In genomic region chr6:28866342-28867077, GRCh38 we compare ENCODE assay signal across 8 cellular contexts. TPM values are rescaled to one million over a fixed set of nuclear protein-coding genes. Genes with fewer than 3 reads are reported as not detected.
A peak's percentile ranks its signal among the peaks of the same experiment; 100 is the strongest.
DNase-seq lines count a peak whose midpoint lies in the region; ATAC-seq and TF ChIP-seq lines count a peak whose summit lies in the region.

No MANE protein-coding gene starts in this region.

- H3K4me2 ChIP-seq in trophoblast cell (ENCODE audit: low read length) = peak overlapping the region; percentile 73

- no peak overlapping the region for H2BK12ac ChIP-seq in trophoblast cell (ENCODE audit: low read length)

- peaks cover 2% of the 10 kb centered on the region for H3K79me2 ChIP-seq in trophoblast cell (ENCODE audit: control insufficient read depth, insufficient read depth, low read length, poor library complexity)

- no peak overlapping the region for H2AK5ac ChIP-seq in trophoblast cell (ENCODE audit: low read length)

- H3K27me3 Mint-ChIP-seq in type B pancreatic cell = peaks cover 12% of the 10 kb centered on the region

- H4K12ac ChIP-seq in trophoblast cell (ENCODE audit: low read depth, low read length) = peak overlapping the region; percentile 70

- peak overlapping the region; percentile 47 for H2BK120ac ChIP-seq in trophoblast cell (ENCODE audit: insufficient read depth, low read length, poor library complexity)

- peaks cover 9% of the 10 kb centered on the region for H3K36me3 Mint-ChIP-seq in type B pancreatic cell

- peak overlapping the region; percentile 45 for H3K4me3 ChIP-seq in Jurkat, Clone E6-1 (ENCODE audit: low read length)
- H3K4me3 ChIP-seq in SK-N-MC = peak overlapping the region; percentile 88
- peak overlapping the region; percentile 68 for H3K4me3 ChIP-seq in cardiac muscle cell
- peak overlapping the region; percentile 81 for H3K4me3 ChIP-seq in trophoblast cell (ENCODE audit: low read depth, low read length)

- H3K79me1 ChIP-seq in trophoblast cell (ENCODE audit: low read length) = peaks cover 3% of the 10 kb centered on the region

- no CpG with 5 or more reads among the region's 58 CpGs for WGBS in trophoblast cell (ENCODE audit: extremely low coverage, insufficient coverage, insufficient read length)

- H3K18ac ChIP-seq in trophoblast cell (ENCODE audit: low read length) = peak overlapping the region; percentile 76

- H2BK5ac ChIP-seq in trophoblast cell (ENCODE audit: low read depth, low read length, poor library complexity) = peak overlapping the region; percentile 47

- no peaks in the 10 kb centered on the region for H3K36me3 ChIP-seq in SK-N-MC (ENCODE audit: insufficient read depth, low read length)
- no peaks in the 10 kb centered on the region for H3K36me3 ChIP-seq in cardiac muscle cell
- H3K36me3 ChIP-seq in trophoblast cell (ENCODE audit: control insufficient read depth in 1 of 2, insufficient read depth in 2 of 2, low read length in 2 of 2) = no peaks in the 10 kb centered on the region

- H3K9me3 ChIP-seq in SK-N-MC (ENCODE audit: low read depth, low read length) = peaks cover 6% of the 10 kb centered on the region; the same call in 1 of the 2 replicates
- H3K9me3 ChIP-seq in cardiac muscle cell (ENCODE audit: low read depth) = no peaks in the 10 kb centered on the region
- no peaks in the 10 kb centered on the region for H3K9me3 ChIP-seq in trophoblast cell (ENCODE audit: insufficient read depth, low read depth, low read length)

- H3K4me1 Mint-ChIP-seq in type B pancreatic cell (ENCODE audit: unreplicated experiment) = peaks cover 26% of the 10 kb centered on the region

- no peak overlapping the region for H3K23ac ChIP-seq in trophoblast cell (ENCODE audit: low read length)

- H3K14ac ChIP-seq in trophoblast cell (ENCODE audit: low read length) = peak overlapping the region; percentile 90

- peak overlapping the region; percentile 95 for H2AFZ ChIP-seq in trophoblast cell (ENCODE audit: insufficient read depth, low read length, poor library complexity)

- H3K4me3 Mint-ChIP-seq in type B pancreatic cell = peak overlapping the region; percentile 96

- TF ChIP-seq CTCF in 22Rv1 (IDR thresholded peaks at IDR 0.05) (no peak), cardiac muscle cell (IDR thresholded peaks at IDR 0.05; ENCODE audit: low read depth, low read length) (no peak), type B pancreatic cell (conservative IDR thresholded peaks at IDR 0.05) (no peak)

- H3K4ac ChIP-seq in trophoblast cell (ENCODE audit: low read depth, low read length) = peak overlapping the region; percentile 19

- peak; percentile 47 for ATAC-seq in GM18907 (IDR thresholded peaks at IDR 0.05; ENCODE audit: unreplicated experiment)

- peak overlapping the region; percentile 99 for H3K27ac Mint-ChIP-seq in type B pancreatic cell

- peak overlapping the region; percentile 75 for H3K9ac ChIP-seq in SK-N-MC (ENCODE audit: insufficient read length)
- peak overlapping the region; percentile 45 for H3K9ac ChIP-seq in trophoblast cell (ENCODE audit: low read length)

- peaks cover 3% of the 10 kb centered on the region for H3K4me1 ChIP-seq in cardiac muscle cell (ENCODE audit: low read depth)
- peaks cover 3 to 7% of the 10 kb centered on the region in 2 experiments for H3K4me1 ChIP-seq in trophoblast cell (ENCODE audit: control insufficient read depth in 1 of 2, insufficient read depth in 2 of 2, low read length in 2 of 2)

- H4K91ac ChIP-seq in trophoblast cell (ENCODE audit: low read depth, low read length) = peak overlapping the region; percentile 81

- peak; percentile 45 for DNase-seq in Jurkat, Clone E6-1 (ENCODE audit: low read depth, low spot score)
- DNase-seq in SK-N-MC (ENCODE audit: low read depth, low spot score) (no peak), cardiac muscle cell (ENCODE audit: low read depth in 1 of 2, low spot score in 1 of 2) (peak; percentile 64 to 76), trophoblast cell (peak; percentile 83 to 89), type B pancreatic cell (ENCODE audit: extremely low spot score, unreplicated experiment) (peak; percentile 83)
- DNase-seq in activated naive CD4-positive, alpha-beta T cell treated with anti-CD3 and anti-CD28 coated beads, Interleukin-2, amount 50 U/mL, for 16 hours = peak; percentile 79

- H3K27me3 ChIP-seq in cardiac muscle cell = no peaks in the 10 kb centered on the region
- no peaks in the 10 kb centered on the region for H3K27me3 ChIP-seq in trophoblast cell (ENCODE audit: insufficient read depth, low read length)

- H3K27ac ChIP-seq in 22Rv1 (peak overlapping the region; percentile 93), SK-N-MC (peak overlapping the region; percentile 93), cardiac muscle cell (peak overlapping the region; percentile 83), trophoblast cell (ENCODE audit: low read depth, low read length) (peak overlapping the region; percentile 54)

- peaks cover 7% of the 10 kb centered on the region for H3K9me3 Mint-ChIP-seq in type B pancreatic cell

- peak overlapping the region; percentile 86 for H4K8ac ChIP-seq in trophoblast cell (ENCODE audit: low read depth, low read length)

RNA-seq across cellular contexts. Expression of gene TRIM27, which starts 57.3 kb away (rescaled TPM):
- 56.8 TPM for polyA plus RNA-seq in Jurkat, Clone E6-1 (2012; ENCODE audit: insufficient read depth, insufficient read length)
- total RNA-seq in cardiac muscle cell (90.0 and 105 TPM in 2 replicates), type B pancreatic cell (ENCODE audit: low replicate concordance) (49.2 and 78.0 TPM in 2 replicates)
- 79.2 and 86.5 TPM in 2 replicates for polyA plus RNA-seq in cardiac muscle cell
- 53.3 and 54.2 TPM in 2 replicates for polyA plus RNA-seq in trophoblast cell (2013)
